ENCODE assay signal across 34 cellular contexts in genomic region chr1:33305016-33305415, GRCh38. TPM values are rescaled to one million over a fixed set of nuclear protein-coding genes. Genes with fewer than 3 reads are reported as not detected.
"Had no signal": no experiment of that assay in that cellular context is flagged by ENCODE, and none has a peak within 500 bp of the region (broad histone marks: within the 10 kb centered on the region; RNA-seq: fewer than 3 reads in every experiment).

No MANE protein-coding gene starts in this region.

- H3K4me3 ChIP-seq: adrenal gland, body of pancreas, esophagus squamous epithelium, gastroesophageal sphincter had no signal

- H3K4me3 Mint-ChIP-seq: activated CD4-positive, alpha-beta memory T cell treated with anti-CD3 and anti-CD28 coated beads for 36 hours; activated CD4-positive, alpha-beta T cell treated with anti-CD3 and anti-CD28 coated beads for 36 hours; activated CD4-positive, alpha-beta T cell treated with anti-CD3 and anti-CD28 coated beads, Interleukin-2, amount 10 ng/mL, durations not matched to agents 24 days and 14 days; activated CD8-positive, alpha-beta T cell treated with anti-CD3 and anti-CD28 coated beads, Interleukin-2, amount 10 ng/mL, durations not matched to agents 7 days and 5 days; activated naive CD4-positive, alpha-beta T cell treated with anti-CD3 and anti-CD28 coated beads, Interleukin-2, amount 50 U/mL, for 24 hours; activated naive CD8-positive, alpha-beta T cell treated with anti-CD3 and anti-CD28 coated beads for 36 hours; activated naive CD8-positive, alpha-beta T cell treated with anti-CD3 and anti-CD28 coated beads, Interleukin-2, amount 50 U/mL, for 24 hours; activated T-cell treated with anti-CD3 and anti-CD28 coated beads, Interleukin-2, amount 50 U/mL, for 24 hours; activated T-cell treated with anti-CD3 and anti-CD28 coated beads, Interleukin-2, amount 50 U/mL, for 72 hours; effector memory CD8-positive, alpha-beta T cell had no signal

- H3K27ac ChIP-seq: adrenal gland, body of pancreas, epithelial cell of prostate, esophagus squamous epithelium, gastroesophageal sphincter had no signal

- H3K27me3 ChIP-seq: adrenal gland, body of pancreas had no signal

- ATAC-seq: activated CD4-positive, alpha-beta T cell treated with anti-CD3 and anti-CD28 coated beads for 36 hours; activated CD8-positive, alpha-beta T cell treated with anti-CD3 and anti-CD28 coated beads, Interleukin-2, amount 10 ng/mL, durations not matched to agents 7 days and 5 days; activated naive CD8-positive, alpha-beta T cell treated with anti-CD3 and anti-CD28 coated beads, Interleukin-2, amount 50 U/mL, for 24 hours; activated T-cell treated with anti-CD3 and anti-CD28 coated beads, Interleukin-2, amount 50 U/mL, for 72 hours; body of pancreas; effector memory CD8-positive, alpha-beta T cell; gastroesophageal sphincter had no signal

- H3K9me3 ChIP-seq: adrenal gland, body of pancreas, esophagus squamous epithelium, gastroesophageal sphincter had no signal

- H3K36me3 Mint-ChIP-seq: activated CD4-positive, alpha-beta memory T cell treated with anti-CD3 and anti-CD28 coated beads for 36 hours; activated naive CD4-positive, alpha-beta T cell treated with anti-CD3 and anti-CD28 coated beads, Interleukin-2, amount 50 U/mL, for 24 hours had no signal

- DNase-seq: activated CD4-positive, alpha-beta memory T cell treated with anti-CD3 and anti-CD28 coated beads for 36 hours; activated CD4-positive, alpha-beta T cell treated with anti-CD3 and anti-CD28 coated beads for 36 hours; activated CD4-positive, alpha-beta T cell treated with anti-CD3 and anti-CD28 coated beads, Interleukin-2, amount 10 ng/mL, durations not matched to agents 24 days and 14 days; activated CD4-positive, CD25-positive, alpha-beta regulatory T cell; activated CD4-positive, CD25-positive, alpha-beta regulatory T cell treated with anti-CD3 and anti-CD28 coated beads, Interleukin-2, amount 50 U/mL, for 72 hours; activated CD8-positive, alpha-beta memory T cell treated with anti-CD3 and anti-CD28 coated beads, Interleukin-2, amount 50 U/mL, for 48 hours; activated CD8-positive, alpha-beta T cell treated with anti-CD3 and anti-CD28 coated beads, Interleukin-2, amount 10 ng/mL, durations not matched to agents 7 days and 5 days; activated gamma-delta T cell; activated naive CD4-positive, alpha-beta T cell treated with Interleukin-2 at 50 U/mL for 16 hours; activated naive CD8-positive, alpha-beta T cell treated with anti-CD3 and anti-CD28 coated beads for 36 hours; activated naive CD8-positive, alpha-beta T cell treated with anti-CD3 and anti-CD28 coated beads, Interleukin-2, amount 50 U/mL, for 24 hours; activated T-cell treated with anti-CD3 and anti-CD28 coated beads for 4 hours; activated T-cell treated with anti-CD3 and anti-CD28 coated beads, Interleukin-2, amount 50 U/mL, for 24 hours; activated T-cell treated with anti-CD3 and anti-CD28 coated beads, Interleukin-2, amount 50 U/mL, for 72 hours; adrenal gland; amygdala; body of pancreas; caudate nucleus; cortex of kidney; dermis blood vessel endothelial cell; effector CD4-positive, alpha-beta T cell; effector memory CD8-positive, alpha-beta T cell; esophagus squamous epithelium; foreskin melanocyte; T-helper 2 cell had no signal

- H3K27ac Mint-ChIP-seq: activated CD4-positive, alpha-beta memory T cell treated with anti-CD3 and anti-CD28 coated beads for 36 hours; activated CD4-positive, alpha-beta T cell treated with anti-CD3 and anti-CD28 coated beads for 36 hours; activated CD4-positive, alpha-beta T cell treated with anti-CD3 and anti-CD28 coated beads, Interleukin-2, amount 10 ng/mL, durations not matched to agents 24 days and 14 days; activated CD8-positive, alpha-beta T cell treated with anti-CD3 and anti-CD28 coated beads, Interleukin-2, amount 10 ng/mL, durations not matched to agents 7 days and 5 days; activated naive CD4-positive, alpha-beta T cell treated with anti-CD3 and anti-CD28 coated beads, Interleukin-2, amount 50 U/mL, for 24 hours; activated naive CD8-positive, alpha-beta T cell treated with anti-CD3 and anti-CD28 coated beads for 36 hours; activated naive CD8-positive, alpha-beta T cell treated with anti-CD3 and anti-CD28 coated beads, Interleukin-2, amount 50 U/mL, for 24 hours; activated T-cell treated with anti-CD3 and anti-CD28 coated beads, Interleukin-2, amount 50 U/mL, for 24 hours; activated T-cell treated with anti-CD3 and anti-CD28 coated beads, Interleukin-2, amount 50 U/mL, for 72 hours; effector memory CD8-positive, alpha-beta T cell had no signal

- H3K36me3 ChIP-seq: adrenal gland had no signal

- H3K9me3 Mint-ChIP-seq: activated CD4-positive, alpha-beta memory T cell treated with anti-CD3 and anti-CD28 coated beads for 36 hours; activated naive CD4-positive, alpha-beta T cell treated with anti-CD3 and anti-CD28 coated beads, Interleukin-2, amount 50 U/mL, for 24 hours; activated naive CD8-positive, alpha-beta T cell treated with anti-CD3 and anti-CD28 coated beads, Interleukin-2, amount 50 U/mL, for 24 hours; activated T-cell treated with anti-CD3 and anti-CD28 coated beads, Interleukin-2, amount 50 U/mL, for 24 hours; activated T-cell treated with anti-CD3 and anti-CD28 coated beads, Interleukin-2, amount 50 U/mL, for 72 hours; effector memory CD8-positive, alpha-beta T cell had no signal

RNA-seq across cellular contexts. Expression of gene A3GALT2, which starts 15.9 kb away (rescaled TPM):
- total RNA-seq: activated CD4-positive, alpha-beta memory T cell treated with anti-CD3 and anti-CD28 coated beads for 36 hours; activated CD4-positive, alpha-beta T cell treated with anti-CD3 and anti-CD28 coated beads for 36 hours; activated CD4-positive, alpha-beta T cell treated with anti-CD3 and anti-CD28 coated beads, Interleukin-2, amount 10 ng/mL, durations not matched to agents 24 days and 14 days; activated CD8-positive, alpha-beta memory T cell treated with anti-CD3 and anti-CD28 coated beads for 36 hours; activated CD8-positive, alpha-beta T cell treated with anti-CD3 and anti-CD28 coated beads, Interleukin-2, amount 10 ng/mL, durations not matched to agents 7 days and 5 days; activated naive CD8-positive, alpha-beta T cell treated with anti-CD3 and anti-CD28 coated beads for 36 hours; activated T-cell treated with anti-CD3 and anti-CD28 coated beads, Interleukin-2, amount 50 U/mL, for 72 hours; body of pancreas; dermis blood vessel endothelial cell; endothelial cell of umbilical vein; esophagus squamous epithelium; fibroblast of lung; fibroblast of villous mesenchyme; glomerular endothelial cell; T-helper 1 cell treated with Interleukin-12 subunit alpha and Interleukin-12 subunit beta and Interleukin-4 antibody, amounts not matched to agents 30 ng/mL and 1 ng/mL, for 36 hours had no signal
